Comparison of ENCODE assay signal across 1 cellular context in the genomic region with DNA sequence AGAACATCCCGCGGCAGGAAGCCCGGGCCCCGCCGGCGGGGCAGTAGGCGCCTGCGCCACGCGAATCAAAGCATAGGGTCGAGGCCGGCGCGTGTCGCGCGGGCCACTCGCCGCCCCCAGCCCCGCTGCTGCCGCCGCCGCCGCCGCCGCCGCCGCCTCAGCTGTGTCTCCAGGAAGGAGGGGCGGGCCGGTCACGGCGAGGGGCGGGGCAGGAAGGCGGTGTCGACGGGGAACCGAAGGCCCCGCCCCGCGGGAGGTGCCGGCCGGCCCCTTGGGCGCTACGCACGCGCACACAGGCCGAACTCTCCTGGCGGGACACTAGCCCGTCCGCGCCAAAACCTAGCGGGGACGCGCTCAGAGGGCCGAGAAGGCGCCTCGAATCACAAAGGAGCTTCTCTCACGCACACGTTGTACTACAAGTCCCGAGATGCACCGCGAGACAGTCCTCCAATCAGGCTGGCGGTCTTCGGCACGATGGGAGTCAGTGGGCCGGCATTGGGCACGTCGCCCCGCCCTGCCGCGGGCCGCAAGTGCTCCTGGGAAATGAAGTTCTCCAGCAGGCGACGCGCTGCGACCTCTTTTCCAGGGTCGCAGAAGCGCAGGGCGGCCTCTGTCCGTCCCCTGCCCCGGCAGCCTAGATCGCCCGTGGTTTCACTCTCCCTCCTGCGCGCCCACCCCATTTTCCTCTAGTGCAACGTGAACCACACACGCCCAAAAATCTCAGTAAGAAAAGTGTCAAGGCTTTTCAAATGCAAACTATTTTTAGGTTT.
TF ChIP-seq lines count a peak whose summit lies in the region.

A gene (minus strand): TSS at position 171 of the 770 bp plus-strand sequence. CDS start 164 bp downstream, at position 7.

TF ChIP-seq in K562, 482 proteins besides CTCF, POLR2A, EP300 and RAD21 (continued from another document):
- TF ChIP-seq, protein P1, sequence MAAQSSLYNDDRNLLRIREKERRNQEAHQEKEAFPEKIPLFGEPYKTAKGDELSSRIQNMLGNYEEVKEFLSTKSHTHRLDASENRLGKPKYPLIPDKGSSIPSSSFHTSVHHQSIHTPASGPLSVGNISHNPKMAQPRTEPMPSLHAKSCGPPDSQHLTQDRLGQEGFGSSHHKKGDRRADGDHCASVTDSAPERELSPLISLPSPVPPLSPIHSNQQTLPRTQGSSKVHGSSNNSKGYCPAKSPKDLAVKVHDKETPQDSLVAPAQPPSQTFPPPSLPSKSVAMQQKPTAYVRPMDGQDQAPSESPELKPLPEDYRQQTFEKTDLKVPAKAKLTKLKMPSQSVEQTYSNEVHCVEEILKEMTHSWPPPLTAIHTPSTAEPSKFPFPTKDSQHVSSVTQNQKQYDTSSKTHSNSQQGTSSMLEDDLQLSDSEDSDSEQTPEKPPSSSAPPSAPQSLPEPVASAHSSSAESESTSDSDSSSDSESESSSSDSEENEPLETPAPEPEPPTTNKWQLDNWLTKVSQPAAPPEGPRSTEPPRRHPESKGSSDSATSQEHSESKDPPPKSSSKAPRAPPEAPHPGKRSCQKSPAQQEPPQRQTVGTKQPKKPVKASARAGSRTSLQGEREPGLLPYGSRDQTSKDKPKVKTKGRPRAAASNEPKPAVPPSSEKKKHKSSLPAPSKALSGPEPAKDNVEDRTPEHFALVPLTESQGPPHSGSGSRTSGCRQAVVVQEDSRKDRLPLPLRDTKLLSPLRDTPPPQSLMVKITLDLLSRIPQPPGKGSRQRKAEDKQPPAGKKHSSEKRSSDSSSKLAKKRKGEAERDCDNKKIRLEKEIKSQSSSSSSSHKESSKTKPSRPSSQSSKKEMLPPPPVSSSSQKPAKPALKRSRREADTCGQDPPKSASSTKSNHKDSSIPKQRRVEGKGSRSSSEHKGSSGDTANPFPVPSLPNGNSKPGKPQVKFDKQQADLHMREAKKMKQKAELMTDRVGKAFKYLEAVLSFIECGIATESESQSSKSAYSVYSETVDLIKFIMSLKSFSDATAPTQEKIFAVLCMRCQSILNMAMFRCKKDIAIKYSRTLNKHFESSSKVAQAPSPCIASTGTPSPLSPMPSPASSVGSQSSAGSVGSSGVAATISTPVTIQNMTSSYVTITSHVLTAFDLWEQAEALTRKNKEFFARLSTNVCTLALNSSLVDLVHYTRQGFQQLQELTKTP (IDR thresholded peaks at IDR 0.05; ENCODE audit: low read depth in 1 of 2, partially characterized antibody in 2 of 2): peak in 1 of 2 experiments; percentile 94
- peak; percentile 72 for TF ChIP-seq SP1 (CRISPR knock-in tag; IDR thresholded peaks at IDR 0.05)
- no peak for TF ChIP-seq ATF1 (CRISPR knock-in tag; IDR thresholded peaks at IDR 0.05)
- TF ChIP-seq ATF1 (tag; IDR thresholded peaks at IDR 0.05): peak; percentile 81
- TF ChIP-seq, protein P2, sequence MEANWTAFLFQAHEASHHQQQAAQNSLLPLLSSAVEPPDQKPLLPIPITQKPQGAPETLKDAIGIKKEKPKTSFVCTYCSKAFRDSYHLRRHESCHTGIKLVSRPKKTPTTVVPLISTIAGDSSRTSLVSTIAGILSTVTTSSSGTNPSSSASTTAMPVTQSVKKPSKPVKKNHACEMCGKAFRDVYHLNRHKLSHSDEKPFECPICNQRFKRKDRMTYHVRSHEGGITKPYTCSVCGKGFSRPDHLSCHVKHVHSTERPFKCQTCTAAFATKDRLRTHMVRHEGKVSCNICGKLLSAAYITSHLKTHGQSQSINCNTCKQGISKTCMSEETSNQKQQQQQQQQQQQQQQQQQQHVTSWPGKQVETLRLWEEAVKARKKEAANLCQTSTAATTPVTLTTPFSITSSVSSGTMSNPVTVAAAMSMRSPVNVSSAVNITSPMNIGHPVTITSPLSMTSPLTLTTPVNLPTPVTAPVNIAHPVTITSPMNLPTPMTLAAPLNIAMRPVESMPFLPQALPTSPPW (CRISPR knock-in tag; IDR thresholded peaks at IDR 0.05): peak; percentile 69
- TF ChIP-seq, protein P3, sequence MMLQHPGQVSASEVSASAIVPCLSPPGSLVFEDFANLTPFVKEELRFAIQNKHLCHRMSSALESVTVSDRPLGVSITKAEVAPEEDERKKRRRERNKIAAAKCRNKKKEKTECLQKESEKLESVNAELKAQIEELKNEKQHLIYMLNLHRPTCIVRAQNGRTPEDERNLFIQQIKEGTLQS (IDR thresholded peaks at IDR 0.05): no peak
- TF ChIP-seq, protein P3 (CRISPR knock-in tag; conservative IDR thresholded peaks at IDR 0.05): no peak
- 0 out of 4 replicates have a peak, but pooled peaks of 1 of the 2 experiments have one; percentile 30 for TF ChIP-seq SIN3A (IDR thresholded peaks at IDR 0.05; ENCODE audit: borderline replicate concordance in 2 of 2, control insufficient read depth in 1 of 2, low read depth in 2 of 2, low read length in 2 of 2)
- peak; percentile 30 for TF ChIP-seq RBBP5 (IDR thresholded peaks at IDR 0.05; ENCODE audit: borderline replicate concordance, insufficient read depth, low read length, poor library complexity, severe bottlenecking)
- peak; percentile 55 for TF ChIP-seq CXXC5 (CRISPR knock-in tag; IDR thresholded peaks at IDR 0.05)
- 0 out of 2 replicates have a peak, but pooled peaks have one; percentile 55 for TF ChIP-seq NR2C1 (IDR thresholded peaks at IDR 0.05)
- peak; percentile 79 for TF ChIP-seq NR2C1 (tag; IDR thresholded peaks at IDR 0.05)
- TF ChIP-seq, protein P4, sequence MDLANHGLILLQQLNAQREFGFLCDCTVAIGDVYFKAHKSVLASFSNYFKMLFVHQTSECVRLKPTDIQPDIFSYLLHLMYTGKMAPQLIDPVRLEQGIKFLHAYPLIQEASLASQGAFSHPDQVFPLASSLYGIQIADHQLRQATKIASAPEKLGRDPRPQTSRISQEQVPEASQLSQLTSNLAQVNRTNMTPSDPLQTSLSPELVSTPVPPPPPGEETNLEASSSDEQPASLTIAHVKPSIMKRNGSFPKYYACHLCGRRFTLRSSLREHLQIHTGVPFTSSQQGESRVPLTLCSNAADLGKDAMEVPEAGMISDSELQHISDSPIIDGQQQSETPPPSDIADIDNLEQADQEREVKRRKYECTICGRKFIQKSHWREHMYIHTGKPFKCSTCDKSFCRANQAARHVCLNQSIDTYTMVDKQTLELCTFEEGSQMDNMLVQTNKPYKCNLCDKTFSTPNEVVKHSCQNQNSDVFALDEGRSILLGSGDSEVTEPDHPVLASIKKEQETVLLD (IDR thresholded peaks at IDR 0.05): 0 out of 2 replicates have a peak, but pooled peaks have one; percentile 23
- no peak for TF ChIP-seq ETV6 (IDR thresholded peaks at IDR 0.05; ENCODE audit: borderline replicate concordance in 1 of 2, low read depth in 2 of 2, low read length in 1 of 2)
- no peak for TF ChIP-seq ETV6 (CRISPR knock-in tag; IDR thresholded peaks at IDR 0.05; ENCODE audit: borderline replicate concordance)
- peak; percentile 15 to 62; a peak in 2 of 4 replicates for TF ChIP-seq MAZ (CRISPR knock-in tag; conservative IDR thresholded peaks at IDR 0.05 in 1 of 2, IDR thresholded peaks at IDR 0.05 in 1 of 2)
- peak; percentile 42 for TF ChIP-seq KDM5B (IDR thresholded peaks at IDR 0.05; ENCODE audit: insufficient replicate concordance, low read depth, low read length)
- peak in 2 of 3 experiments; percentile 28 to 53 for TF ChIP-seq YY1 (IDR thresholded peaks at IDR 0.05; ENCODE audit: borderline replicate concordance in 1 of 3, control insufficient read depth in 1 of 3, extremely low read depth in 1 of 3, insufficient read depth in 3 of 3, insufficient read length in 1 of 3, insufficient replicate concordance in 2 of 3, low read depth in 1 of 3, low read length in 2 of 3)
- peak; percentile 90 for TF ChIP-seq ZNF143 (CRISPR knock-in tag; IDR thresholded peaks at IDR 0.05)
- TF ChIP-seq ZNF253 (CRISPR knock-in tag; conservative IDR thresholded peaks at IDR 0.05): no peak
- TF ChIP-seq, protein P5, sequence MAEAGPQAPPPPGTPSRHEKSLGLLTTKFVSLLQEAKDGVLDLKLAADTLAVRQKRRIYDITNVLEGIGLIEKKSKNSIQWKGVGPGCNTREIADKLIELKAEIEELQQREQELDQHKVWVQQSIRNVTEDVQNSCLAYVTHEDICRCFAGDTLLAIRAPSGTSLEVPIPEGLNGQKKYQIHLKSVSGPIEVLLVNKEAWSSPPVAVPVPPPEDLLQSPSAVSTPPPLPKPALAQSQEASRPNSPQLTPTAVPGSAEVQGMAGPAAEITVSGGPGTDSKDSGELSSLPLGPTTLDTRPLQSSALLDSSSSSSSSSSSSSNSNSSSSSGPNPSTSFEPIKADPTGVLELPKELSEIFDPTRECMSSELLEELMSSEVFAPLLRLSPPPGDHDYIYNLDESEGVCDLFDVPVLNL (CRISPR knock-in tag; IDR thresholded peaks at IDR 0.05; ENCODE audit: low read depth): no peak
- TF ChIP-seq SIX5 (IDR thresholded peaks at IDR 0.05; ENCODE audit: borderline replicate concordance in 1 of 2, insufficient read depth in 1 of 2, low read depth in 1 of 2, low read length in 2 of 2): peak; percentile 69 to 77
- peak; percentile 65 for TF ChIP-seq RBFOX2 (IDR thresholded peaks at IDR 0.05; ENCODE audit: low read depth, low read length)
